In genomic region chrX:134753185-134754008, GRCh38 we compare ENCODE assay signal across 13 cellular contexts. TPM values are rescaled to one million over a fixed set of nuclear protein-coding genes. Genes with fewer than 3 reads are reported as not detected.
DNase-seq lines count a peak whose midpoint lies in the region; ATAC-seq and TF ChIP-seq lines count a peak whose summit lies in the region.
"Had no signal": no experiment of that assay in that cellular context is flagged by ENCODE, and none has a peak within 500 bp of the region (broad histone marks: within the 10 kb centered on the region; RNA-seq: fewer than 3 reads in every experiment).

No MANE protein-coding gene starts in this region.

- no peaks in the 10 kb centered on the region for H3K27me3 ChIP-seq in GM23338 (ENCODE audit: insufficient read depth)
- H3K27me3 ChIP-seq: Peyer's patch, transverse colon had no signal

- H3K4me1 ChIP-seq in GM23338 (ENCODE audit: insufficient read depth), result no peaks in the 10 kb centered on the region
- H3K4me1 ChIP-seq: Peyer's patch, transverse colon had no signal

- in situ Hi-C loops in ACHN (cut with HindIII; ENCODE audit: low pct_ligation_motif_present, low pct_unique_long_range_greater_than_20kb, low sequenced_read_pairs), result loop anchor here (25.0 kb wide), 1 partner anchor 241 kb away; no protein-coding TSS in a partner anchor

- no peak overlapping the region for H3K27ac Mint-ChIP-seq in GM23338

- H3K4me3 ChIP-seq in GM23338, result no peak overlapping the region
- no peak overlapping the region for H3K4me3 ChIP-seq in fibroblast of the aortic adventitia (ENCODE audit: low read depth, low read length)
- H3K4me3 ChIP-seq: lung, Peyer's patch, transverse colon had no signal

- no peak overlapping the region for H3K4me2 ChIP-seq in GM23338

- no peaks in the 10 kb centered on the region for H4K20me1 ChIP-seq in GM23338 (replicated peaks; ENCODE audit: insufficient read depth)

- H3K36me3 ChIP-seq in GM23338 (ENCODE audit: insufficient read depth), result no peaks in the 10 kb centered on the region
- H3K36me3 ChIP-seq: Peyer's patch, transverse colon had no signal

- no peaks in the 10 kb centered on the region; the same call in 2 of the 3 replicates for H3K9me3 Mint-ChIP-seq in GM23338

- no peak overlapping the region for H2AFZ ChIP-seq in GM23338

- H3K79me2 ChIP-seq in GM23338 (replicated peaks; ENCODE audit: insufficient read depth), result no peaks in the 10 kb centered on the region

- DNase-seq in ACHN (peak; percentile 39), GM23338 (ENCODE audit: low spot score) (no peak), RPMI7951 (ENCODE audit: low read depth) (peak; percentile 69), fibroblast of the aortic adventitia (ENCODE audit: low read depth) (peak; percentile 74)
- DNase-seq in activated CD4-positive, CD25-positive, alpha-beta regulatory T cell treated with anti-CD3 and anti-CD28 coated beads, Interleukin-2, amount 50 U/mL, for 72 hours, result no peak
- DNase-seq in activated CD4-positive, alpha-beta T cell treated with anti-CD3 and anti-CD28 coated beads for 4 hours, result no peak
- DNase-seq: DMS153; Peyer's patch; stimulated activated CD4-positive, alpha-beta T cell treated with anti-CD3 and anti-CD28 coated beads, Interleukin-1b, Interleukin-23, amount 100 ng/mL, for 48 hours; transverse colon had no signal

- no peaks in the 10 kb centered on the region for H3K36me3 Mint-ChIP-seq in GM23338 (ENCODE audit: low read depth)

- H3K27ac ChIP-seq in GM23338 (ENCODE audit: low read depth), result no peak overlapping the region
- H3K27ac ChIP-seq: Peyer's patch, transverse colon had no signal

- TF ChIP-seq CTCF in GM23338 (conservative IDR thresholded peaks at IDR 0.05; ENCODE audit: low read depth in 2 of 2) (peak; percentile 10 to 43; a peak in 3 of 4 replicates), fibroblast of the aortic adventitia (IDR thresholded peaks at IDR 0.05; ENCODE audit: insufficient read depth, low read length) (peak; percentile 43)

- H3F3A ChIP-seq in GM23338 (replicated peaks; ENCODE audit: low read depth), result no peaks in the 10 kb centered on the region

- ATAC-seq in GM23338 (no peak), HG02763 (IDR thresholded peaks at IDR 0.05; ENCODE audit: unreplicated experiment) (no peak), HG03442 (IDR thresholded peaks at IDR 0.05; ENCODE audit: unreplicated experiment) (no peak)

- no peaks in the 10 kb centered on the region for H3K4me1 Mint-ChIP-seq in GM23338

- no peak overlapping the region for H3K4me3 Mint-ChIP-seq in GM23338

- peaks cover 2% of the 10 kb centered on the region for H3K27me3 Mint-ChIP-seq in GM23338 (ENCODE audit: insufficient read depth, low read depth, poor library complexity)

- no peaks in the 10 kb centered on the region for H3K9me2 ChIP-seq in GM23338 (ENCODE audit: insufficient read depth)

TF ChIP-seq in GM23338, 12 proteins besides CTCF, POLR2A, EP300 and RAD21:
- no peak for TF ChIP-seq ETS1 (IDR thresholded peaks at IDR 0.05)
- TF ChIP-seq POLR2AphosphoS5 (IDR thresholded peaks at IDR 0.05; ENCODE audit: low read depth), result no peak
- no peak for TF ChIP-seq ZNF114 (CRISPR knock-in tag; IDR thresholded peaks at IDR 0.05)
TF ChIP-seq in GM23338: peak in this region for 0.

RNA-seq across cellular contexts. Expression of gene PABIR2, which starts 43.6 kb away (rescaled TPM):
- total RNA-seq in GM23338 (2014; rRNA removed; shearing (Covaris generic)), result 25.7 and 37.7 TPM in 2 replicates
- 15.2 and 16.2 TPM in 2 replicates for polyA plus RNA-seq in GM23338 (2016; fragmentation: Nextera tagmentation; extraction: Ambion mirVana)
- 7.4 and 10.3 TPM in 2 replicates for total RNA-seq in RPMI7951 (2014; rRNA removed; shearing (Covaris generic))
- 6.0 and 10.2 TPM in 2 replicates for total RNA-seq in fibroblast of the aortic adventitia (ENCODE audit: low replicate concordance)

Comparison
In these comparisons a context has a peak if more than half of its experiments do, and no peak if none do; other contexts are left out.
1. DNase-seq: peak in ACHN (single experiment), RPMI7951 (single experiment) and fibroblast of the aortic adventitia (single experiment); none in GM23338 (single experiment), activated CD4-positive, CD25-positive, alpha-beta regulatory T cell treated with anti-CD3 and anti-CD28 coated beads, Interleukin-2, amount 50 U/mL, for 72 hours (single experiment) and activated CD4-positive, alpha-beta T cell treated with anti-CD3 and anti-CD28 coated beads for 4 hours (0 of 2).